Comparison of ENCODE assay signal across 19 cellular contexts in the genomic region with DNA sequence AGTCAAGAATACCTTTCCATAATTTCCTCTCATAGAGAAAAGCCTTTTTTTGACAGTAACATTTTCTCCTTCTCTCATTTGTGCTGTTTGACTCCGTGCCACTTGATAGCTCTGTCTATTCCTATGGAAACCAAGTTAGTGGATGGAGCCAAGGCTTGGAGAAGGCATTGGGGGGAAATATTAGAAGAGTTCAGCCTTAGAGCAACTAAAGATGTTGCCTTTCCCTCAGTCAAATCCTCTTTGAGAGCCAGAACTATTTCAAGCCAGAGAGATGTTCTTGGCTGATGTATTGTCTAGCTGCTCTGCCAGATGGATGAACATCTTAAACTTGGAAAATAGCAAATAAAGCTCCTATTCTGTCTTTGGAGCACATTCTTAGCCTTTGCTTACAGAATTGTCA.
DNase-seq lines count a peak whose midpoint lies in the region; FAIRE-seq lines count a peak whose summit lies in the region.
"Had no signal": no experiment of that assay in that cellular context is flagged by ENCODE, and none has a peak within 500 bp of the region (broad histone marks: within the 10 kb centered on the region; RNA-seq: fewer than 3 reads in every experiment).

No MANE protein-coding gene starts in this region.

- FAIRE-seq in frontal cortex (lab: Jason Lieb, UNC), result no peak
- FAIRE-seq: G401.6, GM12891, HepG2 had no signal

- peak; percentile 24 for DNase-seq in G401 (ENCODE audit: low spot score)
- DNase-seq in cerebellar cortex (ENCODE audit: low spot score), result peak; percentile 21
- peak; percentile 26 for DNase-seq in middle frontal gyrus (ENCODE audit: extremely low spot score, low spot score)
- peak; percentile 46 for DNase-seq in superior temporal gyrus (ENCODE audit: extremely low spot score)
- DNase-seq in frontal cortex (ENCODE audit: low spot score in 2 of 2), result no peak
- no peak for DNase-seq in DMS153 (lab: John Stamatoyannopoulos, UW)
- DNase-seq in H7, result no peak
- DNase-seq: 8988T; AML-193; Calu3; CD4-positive, CD25-positive, alpha-beta regulatory T cell; DMS 273 treated with DMSO at 0.1 percent for 48 hours; DMS79; GM23248; H9 had no signal

- H3K4me3 ChIP-seq in H7 (ENCODE audit: insufficient read depth, low read depth, low read length), result no peak overlapping the region
- H3K4me3 ChIP-seq: BLaER1 treated with 17β-estradiol and CSF1 and Interleukin-3, amounts not matched to agents 10 nM and 100 nM; GM23248 had no signal

- in situ Hi-C loops in G401 (cut with HindIII; ENCODE audit: low sequenced_read_pairs), result no loop called here

- no peaks in the 10 kb centered on the region for H3K27me3 ChIP-seq in H7 (ENCODE audit: control insufficient read depth, insufficient read depth, low read length)
- H3K27me3 ChIP-seq: BLaER1 treated with 17β-estradiol and CSF1 and Interleukin-3, amounts not matched to agents 10 nM and 100 nM had no signal

- H3K36me3 ChIP-seq in H7 (replicated peaks; ENCODE audit: control insufficient read depth, insufficient read depth, low read length), result no peaks in the 10 kb centered on the region

Comparison
In these comparisons a context has a peak if more than half of its experiments do, and no peak if none do; other contexts are left out.
1. DNase-seq: peak in G401 (single experiment), cerebellar cortex (single experiment), middle frontal gyrus (single experiment) and superior temporal gyrus (single experiment); none in frontal cortex (0 of 2), DMS153 (single experiment) and H7 (single experiment).